20 cellular contexts compared by ENCODE assay signal in genomic region chr16:4512473-4512872, GRCh38. TPM values are rescaled to one million over a fixed set of nuclear protein-coding genes. Genes with fewer than 3 reads are reported as not detected.
DNase-seq lines count a peak whose midpoint lies in the region; ATAC-seq, FAIRE-seq and TF ChIP-seq lines count a peak whose summit lies in the region.
"Had no signal": no experiment of that assay in that cellular context is flagged by ENCODE, and none has a peak within 500 bp of the region (broad histone marks: within the 10 kb centered on the region; RNA-seq: fewer than 3 reads in every experiment).

No MANE protein-coding gene starts in this region.

- no peak overlapping the region for H3K4me3 Mint-ChIP-seq in T-helper 2 cell treated with Interferon-gamma antibody and Interleukin-4, amounts not matched to agents 5 μg/mL and 100 μg/mL, for 36 hours
- H3K4me3 Mint-ChIP-seq in activated CD4-positive, alpha-beta memory T cell treated with anti-CD3 and anti-CD28 coated beads for 36 hours: no peak overlapping the region
- no peak overlapping the region for H3K4me3 Mint-ChIP-seq in endodermal cell
- H3K4me3 Mint-ChIP-seq: IgD-negative memory B cell had no signal

- ATAC-seq in gastrocnemius medialis: no peak

- TF ChIP-seq CTCF in endodermal cell (conservative IDR thresholded peaks at IDR 0.05): no peak
- no peak for TF ChIP-seq CTCF in spleen (IDR thresholded peaks at IDR 0.05 in 8 of 11, conservative IDR thresholded peaks at IDR 0.05 in 3 of 11)
- TF ChIP-seq CTCF in gastrocnemius medialis (IDR thresholded peaks at IDR 0.05 in 4 of 5, conservative IDR thresholded peaks at IDR 0.05 in 1 of 5): no peak
- no peak for TF ChIP-seq CTCF in SK-N-SH (IDR thresholded peaks at IDR 0.05)

- no peaks in the 10 kb centered on the region for H3K9me3 ChIP-seq in endodermal cell (ENCODE audit: control insufficient read depth, low read length)
- no peaks in the 10 kb centered on the region for H3K9me3 ChIP-seq in spleen
- H3K9me3 ChIP-seq in gastrocnemius medialis: no peaks in the 10 kb centered on the region
- H3K9me3 ChIP-seq in SK-N-SH: no peaks in the 10 kb centered on the region
- H3K9me3 ChIP-seq: BLaER1 had no signal

- H3K9me2 ChIP-seq in SK-N-SH: no peaks in the 10 kb centered on the region

- WGBS in endodermal cell (ENCODE audit: insufficient coverage in 1 of 2, insufficient read length in 1 of 2), 2 experiments: 93 to 96% methylated on average over 4 to 10 of the region's 10 CpGs
- whole genome bisulfite sequencing in spleen, 5 donors: 88 to 97% (median 92%) methylated on average over 10 of the region's 10 CpGs
- WGBS in SK-N-SH (ENCODE audit: low lambda C conversion rate): 88% methylated on average over 10 of the region's 10 CpGs

- H3K4me1 ChIP-seq in endodermal cell (ENCODE audit: control insufficient read depth, insufficient read depth, low read length) (no peaks in the 10 kb centered on the region), spleen (peaks cover 29 to 69% (median 47%) of the 10 kb centered on the region in 6 donors), gastrocnemius medialis (peaks cover 6 to 36% of the 10 kb centered on the region in 2 donors), SK-N-SH (ENCODE audit: control insufficient read depth in 1 of 2, insufficient read depth in 2 of 2, low read depth in 1 of 2, low read length in 1 of 2) (no peaks in the 10 kb centered on the region; a peak in 1 of 4 replicates)
- H3K4me1 ChIP-seq: foreskin keratinocyte had no signal

- no peak for FAIRE-seq in urothelium cell line (lab: Jason Lieb, UNC)

- TF ChIP-seq POLR2A in spleen (IDR thresholded peaks at IDR 0.05): no peak
- TF ChIP-seq POLR2A in gastrocnemius medialis (IDR thresholded peaks at IDR 0.05): no peak

- TF ChIP-seq RAD21 in SK-N-SH (IDR thresholded peaks at IDR 0.05; ENCODE audit: low read length): no peak

- H4K20me1 ChIP-seq in SK-N-SH (ENCODE audit: insufficient read depth): 0 out of 2 replicates have a peak, but pooled peaks cover under 1% of the 10 kb centered on the region

- no peaks in the 10 kb centered on the region for H3K27me3 Mint-ChIP-seq in T-helper 2 cell treated with Interferon-gamma antibody and Interleukin-4, amounts not matched to agents 5 μg/mL and 100 μg/mL, for 36 hours (ENCODE audit: low read depth)
- H3K27me3 Mint-ChIP-seq in activated CD4-positive, alpha-beta memory T cell treated with anti-CD3 and anti-CD28 coated beads for 36 hours: no peaks in the 10 kb centered on the region
- no peaks in the 10 kb centered on the region for H3K27me3 Mint-ChIP-seq in endodermal cell (ENCODE audit: insufficient read depth)
- H3K27me3 Mint-ChIP-seq: IgD-negative memory B cell had no signal

- peaks cover 36% of the 10 kb centered on the region for H3K4me1 Mint-ChIP-seq in T-helper 2 cell treated with Interferon-gamma antibody and Interleukin-4, amounts not matched to agents 5 μg/mL and 100 μg/mL, for 36 hours (ENCODE audit: low read depth)
- peaks cover 34% of the 10 kb centered on the region for H3K4me1 Mint-ChIP-seq in activated CD4-positive, alpha-beta memory T cell treated with anti-CD3 and anti-CD28 coated beads for 36 hours (ENCODE audit: low read depth)
- peaks cover 4% of the 10 kb centered on the region for H3K4me1 Mint-ChIP-seq in endodermal cell

- H3K4me2 ChIP-seq in SK-N-SH: no peak overlapping the region
- H3K4me2 ChIP-seq: BLaER1 had no signal

- no peaks in the 10 kb centered on the region for H3K27me3 ChIP-seq in endodermal cell (ENCODE audit: control insufficient read depth, insufficient read depth, low read length, poor library complexity, severe bottlenecking)
- no peaks in the 10 kb centered on the region for H3K27me3 ChIP-seq in spleen (replicated peaks in 1 of 7)
- no peaks in the 10 kb centered on the region for H3K27me3 ChIP-seq in gastrocnemius medialis
- H3K27me3 ChIP-seq in SK-N-SH (ENCODE audit: insufficient read depth): no peaks in the 10 kb centered on the region
- H3K27me3 ChIP-seq: BLaER1, foreskin keratinocyte had no signal

- DNase-seq in T-helper 2 cell treated with Interferon-gamma antibody and Interleukin-4, amounts not matched to agents 5 μg/mL and 100 μg/mL, for 36 hours (ENCODE audit: low spot score): no peak
- DNase-seq in T-helper 2 cell (no peak), endodermal cell (no peak), spleen (peak; percentile 58), gastrocnemius medialis (no peak), urothelium cell line (ENCODE audit: low spot score) (no peak), SK-N-SH (no peak)
- DNase-seq in activated CD4-positive, alpha-beta memory T cell treated with anti-CD3 and anti-CD28 coated beads for 36 hours: no peak
- DNase-seq: 8988T; activated CD4-positive, alpha-beta T cell treated with anti-CD3 and anti-CD28 coated beads for 1 hour; DMS53; foreskin keratinocyte; MV-4-11; NCI-H2081; NCI-H526; SIG-M5; stimulated activated CD4-positive, alpha-beta T cell treated with anti-CD3 and anti-CD28 coated beads, Interleukin-4, amount 100 ng/mL, for 24 hours; T1000 had no signal

- no peak overlapping the region for H3K27ac ChIP-seq in endodermal cell (ENCODE audit: low read depth, low read length)
- H3K27ac ChIP-seq in spleen: peak overlapping the region in 3 of 8 donors; percentile 79 to 89 (median 82)
- no peak overlapping the region for H3K27ac ChIP-seq in gastrocnemius medialis
- H3K27ac ChIP-seq in SK-N-SH (ENCODE audit: low read depth in 2 of 2, low read length in 1 of 2): no peak overlapping the region
- H3K27ac ChIP-seq: BLaER1, foreskin keratinocyte had no signal

- in situ Hi-C loops in gastrocnemius medialis (cut with MboI; ENCODE audit: low sequenced_read_pairs in 4 of 4): loop anchor here in 1 of 4 donors (25.0 kb wide), 1 partner anchor 100 kb away; the partner anchor contains the start of genes MGRN1 and UBALD1

- intact Hi-C loops in activated CD4-positive, alpha-beta memory T cell treated with anti-CD3 and anti-CD28 coated beads for 36 hours (cut with micrococcal nuclease): no loop called here
- intact Hi-C loops in spleen (cut with DNase I; ENCODE audit: low total_unique reads) (no loop called here), gastrocnemius medialis (cut with DNase I; ENCODE audit: low total_unique reads) (no loop called here)

- H3K4me3 ChIP-seq in endodermal cell (ENCODE audit: low read length): no peak overlapping the region
- no peak overlapping the region for H3K4me3 ChIP-seq in spleen
- no peak overlapping the region for H3K4me3 ChIP-seq in gastrocnemius medialis
- H3K4me3 ChIP-seq in SK-N-SH (ENCODE audit: low read depth in 2 of 2, low read length in 1 of 2): no peak overlapping the region
- H3K4me3 ChIP-seq: BLaER1 had no signal

- H3K9me3 Mint-ChIP-seq in T-helper 2 cell treated with Interferon-gamma antibody and Interleukin-4, amounts not matched to agents 5 μg/mL and 100 μg/mL, for 36 hours: no peaks in the 10 kb centered on the region
- H3K9me3 Mint-ChIP-seq in activated CD4-positive, alpha-beta memory T cell treated with anti-CD3 and anti-CD28 coated beads for 36 hours: no peaks in the 10 kb centered on the region
- no peaks in the 10 kb centered on the region for H3K9me3 Mint-ChIP-seq in endodermal cell
- H3K9me3 Mint-ChIP-seq: IgD-negative memory B cell had no signal

- no peak for TF ChIP-seq EP300 in SK-N-SH (IDR thresholded peaks at IDR 0.05; ENCODE audit: borderline replicate concordance in 1 of 2, low read depth in 1 of 2, low read length in 1 of 2)

- no peak overlapping the region for H3K9ac ChIP-seq in endodermal cell (ENCODE audit: extremely low read depth, low read length, poor library complexity, severe bottlenecking)
- no peak overlapping the region for H3K9ac ChIP-seq in SK-N-SH
- H3K9ac ChIP-seq: BLaER1 had no signal

- H2AFZ ChIP-seq in SK-N-SH (ENCODE audit: low read depth): no peak overlapping the region

- H3F3A ChIP-seq in SK-N-SH (replicated peaks; ENCODE audit: insufficient read depth): peaks cover 4% of the 10 kb centered on the region

- POLR2A ChIA-PET in activated CD4-positive, alpha-beta memory T cell treated with anti-CD3 and anti-CD28 coated beads for 36 hours (lab: Charles Lee): no interaction called here
- POLR2A ChIA-PET in SK-N-SH (lab: Yijun Ruan, JAX): no interaction called here

- CTCF ChIA-PET in activated CD4-positive, alpha-beta memory T cell treated with anti-CD3 and anti-CD28 coated beads for 36 hours (lab: Charles Lee): interaction anchor here (1.4 kb wide), 1 partner anchor 36 kb away, joined by 3 read pairs; no protein-coding TSS in a partner anchor
- CTCF ChIA-PET in SK-N-SH (lab: Yijun Ruan, JAX): interaction anchor here (0.9 to 11.4 kb wide), 7 partner anchors 12 to 73 kb away, joined by 3 to 182 read pairs (median 9); partner anchors contain the start of gene CDIP1

- H3K27ac Mint-ChIP-seq in T-helper 2 cell treated with Interferon-gamma antibody and Interleukin-4, amounts not matched to agents 5 μg/mL and 100 μg/mL, for 36 hours: peak overlapping the region; percentile 77
- H3K27ac Mint-ChIP-seq in activated CD4-positive, alpha-beta memory T cell treated with anti-CD3 and anti-CD28 coated beads for 36 hours: peak overlapping the region; percentile 24
- peak overlapping the region; percentile 55 for H3K27ac Mint-ChIP-seq in endodermal cell

- H3K36me3 ChIP-seq in endodermal cell (ENCODE audit: control insufficient read depth, insufficient read depth, low read length) (peaks cover 38% of the 10 kb centered on the region), spleen (peaks cover 4 to 68% (median 57%) of the 10 kb centered on the region in 6 donors), gastrocnemius medialis (peaks cover 0 to 59% of the 10 kb centered on the region in 2 donors), SK-N-SH (replicated peaks in 1 of 2; ENCODE audit: control insufficient read depth in 1 of 2, insufficient read depth in 2 of 2, low read length in 1 of 2) (peaks cover 8 to 57% of the 10 kb centered on the region in 2 experiments)

- peaks cover 12% of the 10 kb centered on the region; the same call in 1 of the 2 replicates for H3K79me2 ChIP-seq in SK-N-SH (ENCODE audit: insufficient read depth)

- H3K36me3 Mint-ChIP-seq in T-helper 2 cell treated with Interferon-gamma antibody and Interleukin-4, amounts not matched to agents 5 μg/mL and 100 μg/mL, for 36 hours (ENCODE audit: low read depth): peaks cover 50% of the 10 kb centered on the region
- peaks cover 31% of the 10 kb centered on the region for H3K36me3 Mint-ChIP-seq in activated CD4-positive, alpha-beta memory T cell treated with anti-CD3 and anti-CD28 coated beads for 36 hours
- H3K36me3 Mint-ChIP-seq in endodermal cell (ENCODE audit: low read depth): peaks cover 21% of the 10 kb centered on the region
- H3K36me3 Mint-ChIP-seq: IgD-negative memory B cell had no signal

RNA-seq across cellular contexts. Expression of gene CDIP1, which starts 26.1 kb away (rescaled TPM):
- total RNA-seq in activated CD4-positive, alpha-beta memory T cell treated with anti-CD3 and anti-CD28 coated beads for 36 hours: 10 to 100 TPM; 25.7 to 27.5 TPM
- total RNA-seq in endodermal cell: 10 to 100 TPM; 41.8 to 64.4 TPM
- polyA plus RNA-seq in endodermal cell (2013, experiment 1 of 2): 41.6 TPM
- polyA plus RNA-seq in endodermal cell (2013, experiment 2 of 2): 36.6 TPM
- 10 to 100 TPM; 17.8 to 26.9 (median 21.8) TPM for total RNA-seq in spleen
- 10 to 100 TPM in 2 of 3 donors, 1 to 10 TPM in 1; 9.6 to 13.8 (median 12.1) TPM for polyA plus RNA-seq in spleen
- total RNA-seq in gastrocnemius medialis: 10 to 100 TPM; 23.8 to 34.2 (median 25.4) TPM
- 19.4 and 30.2 TPM in 2 replicates for polyA plus RNA-seq in SK-N-SH (2012; rRNA removed)
- 17.6 and 23.3 TPM in 2 replicates for polyA plus RNA-seq in SK-N-SH (2012; cell fraction: cytosol; rRNA removed)
- 33.9 and 39.3 TPM in 2 replicates for polyA plus RNA-seq in SK-N-SH (2012; cell fraction: nucleus; rRNA removed)

RNA-seq across cellular contexts. Expression of gene HMOX2, which starts 36.3 kb away (rescaled TPM):
- total RNA-seq in activated CD4-positive, alpha-beta memory T cell treated with anti-CD3 and anti-CD28 coated beads for 36 hours: 10 to 100 TPM; 69.1 to 76.0 TPM
- total RNA-seq in endodermal cell: 10 to 100 TPM; 26.3 to 27.7 TPM
- polyA plus RNA-seq in endodermal cell (2013, experiment 1 of 2): 19.0 TPM
- polyA plus RNA-seq in endodermal cell (2013, experiment 2 of 2): 18.3 TPM
- 10 to 100 TPM; 34.6 to 73.8 (median 59.0) TPM for total RNA-seq in spleen
- 10 to 100 TPM; 26.6 to 48.0 (median 44.0) TPM for polyA plus RNA-seq in spleen
- 10 to 100 TPM; 21.7 to 30.0 (median 28.4) TPM for total RNA-seq in gastrocnemius medialis
- 65.1 and 75.5 TPM in 2 replicates for polyA plus RNA-seq in SK-N-SH (2012; rRNA removed)
- 48.4 and 62.0 TPM in 2 replicates for polyA plus RNA-seq in SK-N-SH (2012; cell fraction: cytosol; rRNA removed)
- polyA plus RNA-seq in SK-N-SH (2012; cell fraction: nucleus; rRNA removed): 62.6 and 64.9 TPM in 2 replicates

RNA-seq across cellular contexts. Expression of gene NMRAL1, which starts 38.0 kb away (rescaled TPM):
- 10 to 100 TPM; 50.5 to 55.0 TPM for total RNA-seq in activated CD4-positive, alpha-beta memory T cell treated with anti-CD3 and anti-CD28 coated beads for 36 hours
- total RNA-seq in endodermal cell: 10 to 100 TPM; 56.9 to 75.2 TPM
- 20.8 TPM for polyA plus RNA-seq in endodermal cell (2013, experiment 1 of 2)
- polyA plus RNA-seq in endodermal cell (2013, experiment 2 of 2): 22.4 TPM
- total RNA-seq in spleen: 10 to 100 TPM; 26.3 to 49.0 (median 40.6) TPM
- polyA plus RNA-seq in spleen: 10 to 100 TPM; 40.1 to 58.6 (median 44.9) TPM
- 10 to 100 TPM in 1 of 4 donors, 1 to 10 TPM in 3; 2.7 to 11.0 (median 9.1) TPM for total RNA-seq in gastrocnemius medialis
- 99.9 and 102 TPM in 2 replicates for polyA plus RNA-seq in SK-N-SH (2012; rRNA removed)
- 50.3 and 72.4 TPM in 2 replicates for polyA plus RNA-seq in SK-N-SH (2012; cell fraction: cytosol; rRNA removed)
- polyA plus RNA-seq in SK-N-SH (2012; cell fraction: nucleus; rRNA removed): 97.1 and 185 TPM in 2 replicates

RNA-seq across cellular contexts. Expression of gene C16orf96, which starts 43.7 kb away (rescaled TPM):
- under 1 TPM; 0.07 to 0.17 TPM for total RNA-seq in activated CD4-positive, alpha-beta memory T cell treated with anti-CD3 and anti-CD28 coated beads for 36 hours
- total RNA-seq in endodermal cell (1 to 10 TPM; 1.5 to 1.6 TPM), spleen (under 1 TPM; 0.17 to 0.33 (median 0.23) TPM), gastrocnemius medialis (under 1 TPM in 2 of 4 donors, not detected in 2; 0.15 to 0.59 TPM)
- 0.57 TPM for polyA plus RNA-seq in endodermal cell (2013, experiment 1 of 2)
- polyA plus RNA-seq in endodermal cell (2013, experiment 2 of 2): 0.70 TPM
- polyA plus RNA-seq in spleen (under 1 TPM; 0.06 to 0.07 (median 0.06) TPM), SK-N-SH (2012; rRNA removed) (0.05 TPM in 2 replicates)
- 0.04 and 0.05 TPM in 2 replicates for polyA plus RNA-seq in SK-N-SH (2012; cell fraction: cytosol; rRNA removed)
- polyA plus RNA-seq in SK-N-SH (2012; cell fraction: nucleus; rRNA removed): 0.41 and 0.47 TPM in 2 replicates
- total RNA-seq: foreskin keratinocyte had no signal
- polyA plus RNA-seq: foreskin keratinocyte had no signal

Comparison
In these comparisons a context has a peak if more than half of its experiments do, and no peak if none do; other contexts are left out.
1. H3K27ac Mint-ChIP-seq: peak in every context shown above with its lines; median percentile 77 in T-helper 2 cell treated with Interferon-gamma antibody and Interleukin-4, amounts not matched to agents 5 μg/mL and 100 μg/mL, for 36 hours; 55 in endodermal cell; 24 in activated CD4-positive, alpha-beta memory T cell treated with anti-CD3 and anti-CD28 coated beads for 36 hours.